In the genomic region with DNA sequence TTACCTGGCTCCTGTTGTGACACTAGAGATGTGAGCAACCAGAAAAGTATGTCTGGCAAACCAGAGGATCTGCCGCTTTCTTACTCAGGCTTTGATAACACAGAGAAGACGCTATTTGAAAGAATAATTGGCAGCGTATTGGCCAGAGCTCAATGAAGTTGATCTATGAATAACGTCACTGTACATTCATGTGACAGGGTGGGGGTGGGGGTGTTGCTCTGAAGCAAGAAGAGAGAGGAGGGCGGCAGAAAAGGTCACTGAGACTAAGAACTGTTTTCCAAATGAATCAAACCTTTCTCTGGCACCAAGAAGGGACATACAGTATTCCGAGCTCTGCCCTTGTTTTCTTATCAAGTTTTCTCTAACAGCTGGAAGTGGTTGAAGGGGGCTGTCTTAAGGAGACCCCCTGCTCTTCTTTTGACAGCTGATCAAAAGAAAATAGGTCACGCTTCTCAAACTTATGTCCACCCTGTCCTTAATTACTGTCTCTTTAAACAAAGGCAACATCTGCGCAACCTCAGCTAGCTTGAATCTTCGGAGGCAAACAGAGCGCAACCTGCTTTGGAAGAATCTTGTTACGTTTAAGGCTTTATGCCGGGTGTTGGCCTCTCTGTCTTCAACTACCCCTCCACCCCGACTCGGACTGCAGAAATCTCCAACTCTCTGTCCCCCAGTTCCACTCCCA, we compare ENCODE assay signal across 11 cellular contexts. TPM values are rescaled to one million over a fixed set of nuclear protein-coding genes. Genes with fewer than 3 reads are reported as not detected.
A peak's percentile ranks its signal among the peaks of the same experiment; 100 is the strongest.
DNase-seq lines count a peak whose midpoint lies in the region; ATAC-seq and TF ChIP-seq lines count a peak whose summit lies in the region.
"Had no signal": no experiment of that assay in that cellular context is flagged by ENCODE, and none has a peak within 500 bp of the region (broad histone marks: within the 10 kb centered on the region; RNA-seq: fewer than 3 reads in every experiment).

No MANE protein-coding gene starts in this region.

- H3K4me1 Mint-ChIP-seq in effector memory CD8-positive, alpha-beta T cell (ENCODE audit: low read depth in 2 of 2) = peaks cover 21 to 28% of the 10 kb centered on the region in 2 donors

- H3K4me1 ChIP-seq in cardiac muscle cell (ENCODE audit: low read depth) (peaks cover 9% of the 10 kb centered on the region), uterus (peaks cover 0 to 13% of the 10 kb centered on the region in 2 donors)

- H3K4me3 ChIP-seq in cardiac muscle cell = peak overlapping the region; percentile 47
- peak overlapping the region; percentile 56; the same call in 1 of the 2 replicates for H3K4me3 ChIP-seq in iPS-18c (ENCODE audit: insufficient read depth, low read depth, low read length)
- H3K4me3 ChIP-seq in uterus = no peak overlapping the region

- no peaks in the 10 kb centered on the region for H3K9me3 Mint-ChIP-seq in effector memory CD8-positive, alpha-beta T cell

- no peak for TF ChIP-seq POLR2A in uterus (IDR thresholded peaks at IDR 0.05)
- TF ChIP-seq POLR2A in GM18505 (IDR thresholded peaks at IDR 0.05; ENCODE audit: borderline replicate concordance, extremely low read depth, insufficient read depth, insufficient read length) = no peak

- H3K36me3 ChIP-seq in cardiac muscle cell (no peaks in the 10 kb centered on the region), uterus (no peaks in the 10 kb centered on the region)

- no peaks in the 10 kb centered on the region for H3K9me3 ChIP-seq in cardiac muscle cell (ENCODE audit: low read depth)
- H3K9me3 ChIP-seq in iPS-18c (ENCODE audit: control insufficient read depth, insufficient read depth, low read length) = no peaks in the 10 kb centered on the region
- H3K9me3 ChIP-seq in uterus = no peaks in the 10 kb centered on the region

- peaks cover 79 to 91% of the 10 kb centered on the region in 2 donors for H3K27me3 Mint-ChIP-seq in effector memory CD8-positive, alpha-beta T cell

- H3K27ac ChIP-seq in cardiac muscle cell = no peak overlapping the region
- H3K27ac ChIP-seq in uterus = no peak overlapping the region
- H3K27ac ChIP-seq: HL-60 had no signal

- H3K36me3 Mint-ChIP-seq in effector memory CD8-positive, alpha-beta T cell (ENCODE audit: insufficient read depth) = no peaks in the 10 kb centered on the region

- ATAC-seq in Right ventricle myocardium superior (ENCODE audit: poor library complexity) = no peak
- no peak for ATAC-seq in effector memory CD8-positive, alpha-beta T cell (replicated peaks)
- ATAC-seq in GM18505 (IDR thresholded peaks at IDR 0.05; ENCODE audit: unreplicated experiment) = no peak

- DNase-seq in cardiac muscle cell (ENCODE audit: low read depth in 1 of 2, low spot score in 1 of 2) (no peak), Right ventricle myocardium superior (no peak), NCI-H69 (lab: John Stamatoyannopoulos, UW) (peak; percentile 95), uterus (no peak)
- no peak for DNase-seq in stimulated activated CD4-positive, alpha-beta T cell treated with anti-CD3 and anti-CD28 coated beads, Interleukin-1b, Interleukin-23, amount 100 ng/mL, for 48 hours
- DNase-seq in effector memory CD8-positive, alpha-beta T cell = no peak
- DNase-seq: NCI-H226; stimulated activated CD8-positive, alpha-beta memory T cell treated with anti-CD3 and anti-CD28 coated beads, Interleukin-4, amount 100 ng/mL, for 48 hours had no signal

- intact Hi-C loops in Right ventricle myocardium superior (cut with DNase I) = no loop called here
- intact Hi-C loops in uterus (cut with DNase I; ENCODE audit: low total_unique reads) = loop anchor here (10.0 kb wide), 1 partner anchor 681 kb away; no protein-coding TSS in a partner anchor

- peaks cover 92% of the 10 kb centered on the region for H3K27me3 ChIP-seq in cardiac muscle cell
- H3K27me3 ChIP-seq in uterus = peaks cover 30 to 75% of the 10 kb centered on the region in 2 donors

- no peak overlapping the region for H3K4me3 Mint-ChIP-seq in effector memory CD8-positive, alpha-beta T cell

- no peak for TF ChIP-seq CTCF in cardiac muscle cell (IDR thresholded peaks at IDR 0.05; ENCODE audit: low read depth, low read length)
- TF ChIP-seq CTCF in uterus (IDR thresholded peaks at IDR 0.05) = no peak

- H3K27ac Mint-ChIP-seq in effector memory CD8-positive, alpha-beta T cell = no peak overlapping the region

RNA-seq across cellular contexts. Expression of a gene that starts 1.5 kb away (rescaled TPM):
- total RNA-seq in cardiac muscle cell = 0.03 and 0.04 TPM in 2 replicates
- 0.04 TPM in 1 of 2 replicates, not detected in the other for polyA plus RNA-seq in cardiac muscle cell
- 0.03 TPM for total RNA-seq in Right ventricle myocardium superior
- under 1 TPM in 1 of 4 donors, not detected in 3; 0.07 TPM for total RNA-seq in uterus

Comparison
In these comparisons a context has a peak if more than half of its experiments do, and no peak if none do; other contexts are left out.
1. H3K4me3 ChIP-seq: peak in cardiac muscle cell (single experiment) and iPS-18c (single experiment); none in uterus (0 of 2).